Comparison of ENCODE assay signal across 8 cellular contexts in the genomic region with DNA sequence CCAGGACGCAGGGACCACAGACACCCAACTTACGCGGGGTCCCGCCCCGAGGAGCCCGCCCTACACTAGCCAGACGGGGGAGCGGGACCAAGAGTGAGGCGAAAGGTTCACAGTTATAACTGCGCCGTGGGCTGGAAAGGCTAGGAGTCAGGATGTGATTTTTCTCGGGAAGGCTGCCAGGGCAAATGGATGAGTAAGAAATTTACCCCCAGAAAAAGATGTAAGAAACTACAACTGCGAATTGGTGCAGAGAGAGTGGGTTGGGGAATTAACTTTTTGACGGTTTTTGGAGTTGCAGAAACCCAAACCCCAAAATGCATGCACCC. TPM values are rescaled to one million over a fixed set of nuclear protein-coding genes. Genes with fewer than 3 reads are reported as not detected.
A peak's percentile ranks its signal among the peaks of the same experiment; 100 is the strongest.
DNase-seq lines count a peak whose midpoint lies in the region; ATAC-seq and TF ChIP-seq lines count a peak whose summit lies in the region.

No MANE protein-coding gene starts in this region.

- H3K9me3 Mint-ChIP-seq in T-helper 1 cell treated with Interleukin-12 subunit alpha and Interleukin-12 subunit beta and Interleukin-4 antibody, amounts not matched to agents 30 μg/mL and 1 μg/mL, for 36 hours, result no peaks in the 10 kb centered on the region
- H3K9me3 Mint-ChIP-seq in activated CD8-positive, alpha-beta T cell treated with anti-CD3 and anti-CD28 coated beads for 36 hours, result no peaks in the 10 kb centered on the region
- H3K9me3 Mint-ChIP-seq in stimulated activated naive B cell treated with anti-CD40 and anti-IgM and Interleukin-4, amounts not matched to agents 10 μg/mL and 1 μg/mL and 100 μg/mL, for 72 hours, result no peaks in the 10 kb centered on the region

- H3K9ac ChIP-seq in iPS-20b (ENCODE audit: low read depth, low read length), result peak overlapping the region; percentile 62; the same call in 1 of the 2 replicates

- H3K27me3 ChIP-seq in iPS-20b (ENCODE audit: insufficient read depth, low read length), result peaks cover 69% of the 10 kb centered on the region

- peak overlapping the region; percentile 73 for H3K4me3 ChIP-seq in iPS-20b (ENCODE audit: low read length)

- POLR2A ChIA-PET in activated CD8-positive, alpha-beta T cell treated with anti-CD3 and anti-CD28 coated beads for 36 hours (lab: Charles Lee), result no interaction called here

- H3K9me3 ChIP-seq in iPS-20b (ENCODE audit: insufficient read depth, low read depth, low read length), result no peaks in the 10 kb centered on the region

- peak overlapping the region; percentile 85 for H3K4me3 Mint-ChIP-seq in T-helper 1 cell treated with Interleukin-12 subunit alpha and Interleukin-12 subunit beta and Interleukin-4 antibody, amounts not matched to agents 30 μg/mL and 1 μg/mL, for 36 hours
- peak overlapping the region; percentile 73 for H3K4me3 Mint-ChIP-seq in activated CD8-positive, alpha-beta T cell treated with anti-CD3 and anti-CD28 coated beads for 36 hours
- H3K4me3 Mint-ChIP-seq in stimulated activated naive B cell treated with anti-CD40 and anti-IgM and Interleukin-4, amounts not matched to agents 10 μg/mL and 1 μg/mL and 100 μg/mL, for 72 hours, result peak overlapping the region; percentile 80 to 84

- CTCF ChIA-PET in activated CD8-positive, alpha-beta T cell treated with anti-CD3 and anti-CD28 coated beads for 36 hours (lab: Charles Lee), result interaction anchor here (1.0 kb wide), 1 partner anchor 167 kb away, joined by 3 read pairs; no protein-coding TSS in a partner anchor

- peaks cover 41% of the 10 kb centered on the region for H3K4me1 ChIP-seq in iPS-20b (ENCODE audit: insufficient read depth, low read length)

- ATAC-seq in activated CD8-positive, alpha-beta T cell treated with anti-CD3 and anti-CD28 coated beads for 36 hours, result no peak
- no peak for ATAC-seq in stimulated activated naive B cell treated with anti-CD40 and anti-IgM and Interleukin-4, amounts not matched to agents 10 μg/mL and 1 μg/mL and 100 μg/mL, for 72 hours (replicated peaks)
- ATAC-seq in HG02763 (IDR thresholded peaks at IDR 0.05; ENCODE audit: unreplicated experiment), result no peak

- H3K36me3 ChIP-seq in iPS-20b (ENCODE audit: insufficient read depth, low read depth, low read length), result no peaks in the 10 kb centered on the region

- peaks cover 29% of the 10 kb centered on the region for H3K27me3 Mint-ChIP-seq in T-helper 1 cell treated with Interleukin-12 subunit alpha and Interleukin-12 subunit beta and Interleukin-4 antibody, amounts not matched to agents 30 μg/mL and 1 μg/mL, for 36 hours (ENCODE audit: low read depth)
- peaks cover 25% of the 10 kb centered on the region for H3K27me3 Mint-ChIP-seq in activated CD8-positive, alpha-beta T cell treated with anti-CD3 and anti-CD28 coated beads for 36 hours
- H3K27me3 Mint-ChIP-seq in stimulated activated naive B cell treated with anti-CD40 and anti-IgM and Interleukin-4, amounts not matched to agents 10 μg/mL and 1 μg/mL and 100 μg/mL, for 72 hours, result peaks cover 24 to 50% of the 10 kb centered on the region in 2 donors

- no peak for DNase-seq in T-helper 1 cell
- DNase-seq in activated CD8-positive, alpha-beta T cell treated with anti-CD3 and anti-CD28 coated beads for 36 hours, result no peak
- no peak for DNase-seq in stimulated activated naive B cell treated with anti-CD40 and anti-IgM and Interleukin-4, amounts not matched to agents 10 μg/mL and 1 μg/mL and 100 μg/mL, for 72 hours
- DNase-seq in ureter (ENCODE audit: low spot score), result no peak
- DNase-seq in NCI-H748 (lab: John Stamatoyannopoulos, UW; ENCODE audit: unreplicated experiment), result no peak

- no peak overlapping the region for H3K27ac ChIP-seq in iPS-20b (ENCODE audit: low read length)

- H3K36me3 Mint-ChIP-seq in T-helper 1 cell treated with Interleukin-12 subunit alpha and Interleukin-12 subunit beta and Interleukin-4 antibody, amounts not matched to agents 30 μg/mL and 1 μg/mL, for 36 hours (ENCODE audit: low read depth), result peaks cover 2% of the 10 kb centered on the region
- no peaks in the 10 kb centered on the region for H3K36me3 Mint-ChIP-seq in activated CD8-positive, alpha-beta T cell treated with anti-CD3 and anti-CD28 coated beads for 36 hours (ENCODE audit: low read depth)
- H3K36me3 Mint-ChIP-seq in stimulated activated naive B cell treated with anti-CD40 and anti-IgM and Interleukin-4, amounts not matched to agents 10 μg/mL and 1 μg/mL and 100 μg/mL, for 72 hours, result no peaks in the 10 kb centered on the region

- intact Hi-C loops in activated CD8-positive, alpha-beta T cell treated with anti-CD3 and anti-CD28 coated beads for 36 hours (cut with micrococcal nuclease), result loop anchor here (5.0 kb wide), 1 partner anchor 184 kb away; no protein-coding TSS in a partner anchor

- peaks cover 35% of the 10 kb centered on the region for H3K4me1 Mint-ChIP-seq in T-helper 1 cell treated with Interleukin-12 subunit alpha and Interleukin-12 subunit beta and Interleukin-4 antibody, amounts not matched to agents 30 μg/mL and 1 μg/mL, for 36 hours (ENCODE audit: low read depth)
- H3K4me1 Mint-ChIP-seq in activated CD8-positive, alpha-beta T cell treated with anti-CD3 and anti-CD28 coated beads for 36 hours (ENCODE audit: low read depth), result peaks cover 35% of the 10 kb centered on the region
- peaks cover 17 to 24% of the 10 kb centered on the region in 2 donors for H3K4me1 Mint-ChIP-seq in stimulated activated naive B cell treated with anti-CD40 and anti-IgM and Interleukin-4, amounts not matched to agents 10 μg/mL and 1 μg/mL and 100 μg/mL, for 72 hours

- no peak overlapping the region for H3K27ac Mint-ChIP-seq in T-helper 1 cell treated with Interleukin-12 subunit alpha and Interleukin-12 subunit beta and Interleukin-4 antibody, amounts not matched to agents 30 μg/mL and 1 μg/mL, for 36 hours
- H3K27ac Mint-ChIP-seq in activated CD8-positive, alpha-beta T cell treated with anti-CD3 and anti-CD28 coated beads for 36 hours, result no peak overlapping the region
- peak overlapping the region; percentile 76 for H3K27ac Mint-ChIP-seq in stimulated activated naive B cell treated with anti-CD40 and anti-IgM and Interleukin-4, amounts not matched to agents 10 μg/mL and 1 μg/mL and 100 μg/mL, for 72 hours

- TF ChIP-seq CTCF in activated CD8-positive, alpha-beta T cell treated with anti-CD3 and anti-CD28 coated beads for 36 hours (IDR thresholded peaks at IDR 0.05), result peak; percentile 59

RNA-seq across cellular contexts. Expression of gene TSPAN18, which starts 1.3 kb away (rescaled TPM):
- total RNA-seq in activated CD8-positive, alpha-beta T cell treated with anti-CD3 and anti-CD28 coated beads for 36 hours, result under 1 TPM; 0.85 to 0.92 TPM
- 19.1 TPM for total RNA-seq in ureter

Comparison
In these comparisons a context has a peak if more than half of its experiments do, and no peak if none do; other contexts are left out.
1. RNA of gene TSPAN18, which starts 1.3 kb away (total RNA-seq): 19.1 TPM in ureter (single experiment); 0.85 to 0.92 TPM in activated CD8-positive, alpha-beta T cell treated with anti-CD3 and anti-CD28 coated beads for 36 hours; every median in the first group is over 10 times any median in the second.
2. Peak in every context shown above with its lines, with median percentiles within 50 percentile points of each other: H3K4me3 Mint-ChIP-seq.